ENCODE assay signal across 8 cellular contexts in genomic region chr17:48131216-48131824, GRCh38. TPM values are rescaled to one million over a fixed set of nuclear protein-coding genes. Genes with fewer than 3 reads are reported as not detected.
A peak's percentile ranks its signal among the peaks of the same experiment; 100 is the strongest.
DNase-seq lines count a peak whose midpoint lies in the region; ATAC-seq and TF ChIP-seq lines count a peak whose summit lies in the region.

No MANE protein-coding gene starts in this region.

- no peak for TF ChIP-seq POLR2A in heart left ventricle (IDR thresholded peaks at IDR 0.05)

- H3K27me3 ChIP-seq in heart left ventricle: peaks cover 0 to 5% (median 0%) of the 10 kb centered on the region in 9 donors

- peaks cover 0 to 7% (median 0%) of the 10 kb centered on the region in 12 donors for H3K4me1 ChIP-seq in heart left ventricle

- WGBS in heart left ventricle, 4 donors: 41 to 44% (median 42%) methylated on average over 4 of the region's 4 CpGs

- H3K36me3 ChIP-seq in heart left ventricle: peaks cover 0 to 6% (median 0%) of the 10 kb centered on the region in 9 donors

- no peak overlapping the region for H3K27ac ChIP-seq in heart left ventricle

- intact Hi-C loops in heart left ventricle (cut with DNase I): loop anchor here (1.0 to 5.0 kb wide), 7 partner anchors 49 to 154 kb away; no protein-coding TSS in a partner anchor

- DNase-seq in Daoy (ENCODE audit: low read depth) (peak; percentile 64), M059J (ENCODE audit: low read depth) (peak; percentile 76), RPMI8226 (peak; percentile 72), heart left ventricle (peak in 3 of 5 donors; percentile 32 to 68 (median 60)), renal cortical epithelial cell (ENCODE audit: low read depth) (peak; percentile 66)
- peak; percentile 15 for DNase-seq in activated naive CD8-positive, alpha-beta T cell treated with anti-CD3 and anti-CD28 coated beads, Interleukin-2, amount 50 U/mL, for 16 hours (ENCODE audit: low read depth, low spot score)

- no peak overlapping the region for H3K4me3 ChIP-seq in heart left ventricle

- TF ChIP-seq CTCF in heart left ventricle (IDR thresholded peaks at IDR 0.05): peak; percentile 75 to 91 (median 84)

- no peaks in the 10 kb centered on the region for H3K9me3 ChIP-seq in heart left ventricle

- ATAC-seq in heart left ventricle (peak; percentile 75 to 91 (median 86)), HG02870 (IDR thresholded peaks at IDR 0.05; ENCODE audit: unreplicated experiment) (no peak), GM18868 (IDR thresholded peaks at IDR 0.05; ENCODE audit: unreplicated experiment) (no peak)

RNA-seq across cellular contexts. Expression of gene SNX11, which starts 23.8 kb away (rescaled TPM):
- total RNA-seq in Daoy (2014; rRNA removed; shearing (Covaris generic)): 8.2 and 11.8 TPM in 2 replicates
- total RNA-seq in M059J (2014; rRNA removed; shearing (Covaris generic)): 18.1 and 22.4 TPM in 2 replicates
- total RNA-seq in heart left ventricle (10 to 100 TPM in 7 of 9 donors, 1 to 10 TPM in 2; 8.5 to 25.0 (median 11.3) TPM), renal cortical epithelial cell (16.1 and 25.0 TPM in 2 replicates)
- 10 to 100 TPM in 1 of 2 donors, 1 to 10 TPM in 1; 5.2 to 30.8 TPM for polyA plus RNA-seq in heart left ventricle

RNA-seq across cellular contexts. Expression of gene CBX1, which starts 30.0 kb away (rescaled TPM):
- total RNA-seq in Daoy (2014; rRNA removed; shearing (Covaris generic)): 81.6 and 88.1 TPM in 2 replicates
- total RNA-seq in M059J (2014; rRNA removed; shearing (Covaris generic)): 89.1 and 122 TPM in 2 replicates
- total RNA-seq in heart left ventricle (10 to 100 TPM; 28.5 to 43.8 (median 37.9) TPM), renal cortical epithelial cell (68.9 and 88.3 TPM in 2 replicates)
- 10 to 100 TPM; 24.6 to 51.7 TPM for polyA plus RNA-seq in heart left ventricle

Comparison
In these comparisons a context has a peak if more than half of its experiments do, and no peak if none do; other contexts are left out.
1. DNase-seq: peak in every context shown above with its lines; median percentile 76 in M059J; 72 in RPMI8226; 66 in renal cortical epithelial cell; 64 in Daoy; 60 in heart left ventricle; 15 in activated naive CD8-positive, alpha-beta T cell treated with anti-CD3 and anti-CD28 coated beads, Interleukin-2, amount 50 U/mL, for 16 hours.
2. ATAC-seq: peak in heart left ventricle (4 of 4); none in HG02870 (single experiment) and GM18868 (single experiment).